ENCODE assay signal across 19 cellular contexts in genomic region chr11:119650251-119650650, GRCh38.
DNase-seq lines count a peak whose midpoint lies in the region; ATAC-seq and TF ChIP-seq lines count a peak whose summit lies in the region.
"Had no signal": no experiment of that assay in that cellular context is flagged by ENCODE, and none has a peak within 500 bp of the region (broad histone marks: within the 10 kb centered on the region; RNA-seq: fewer than 3 reads in every experiment).

No MANE protein-coding gene starts in this region.

- H3K27me3 Mint-ChIP-seq in activated CD8-positive, alpha-beta T cell treated with anti-CD3 and anti-CD28 coated beads for 36 hours: no peaks in the 10 kb centered on the region

- DNase-seq in COLO668 (lab: John Stamatoyannopoulos, UW; ENCODE audit: unreplicated experiment) (peak; percentile 4), ELF-1 (ENCODE audit: low read depth, low spot score) (peak; percentile 50), NCI-H69 (lab: John Stamatoyannopoulos, UW) (peak; percentile 33), foreskin keratinocyte (peak in 1 of 2 donors; percentile 15)
- DNase-seq in activated CD8-positive, alpha-beta T cell treated with anti-CD3 and anti-CD28 coated beads for 36 hours: no peak
- DNase-seq: CD4-positive, alpha-beta T cell; GDM1; Karpas-422; NCI-H1694; NCI-H2081; NCI-H345; NCI-H524; NCI-H82 had no signal

- peak; percentile 21 for ATAC-seq in foreskin keratinocyte
- no peak for ATAC-seq in activated CD8-positive, alpha-beta T cell treated with anti-CD3 and anti-CD28 coated beads for 36 hours
- no peak for ATAC-seq in HG03108 (IDR thresholded peaks at IDR 0.05; ENCODE audit: unreplicated experiment)
- no peak for ATAC-seq in GM19035 (IDR thresholded peaks at IDR 0.05; ENCODE audit: unreplicated experiment)
- ATAC-seq: Right ventricle myocardium inferior had no signal

- H3K36me3 Mint-ChIP-seq in activated CD8-positive, alpha-beta T cell treated with anti-CD3 and anti-CD28 coated beads for 36 hours (ENCODE audit: low read depth): no peaks in the 10 kb centered on the region

- H3K27ac ChIP-seq in foreskin keratinocyte: no peak overlapping the region
- H3K27ac ChIP-seq: BLaER1, SJSA1 had no signal

- peaks cover 9% of the 10 kb centered on the region for H3K27me3 ChIP-seq in foreskin keratinocyte
- H3K27me3 ChIP-seq: BLaER1, SJSA1 had no signal

- no peaks in the 10 kb centered on the region for H3K9me3 Mint-ChIP-seq in activated CD8-positive, alpha-beta T cell treated with anti-CD3 and anti-CD28 coated beads for 36 hours
- H3K9me3 Mint-ChIP-seq: CD4-positive, alpha-beta T cell; T-helper 1 cell treated with Interleukin-12 subunit alpha and Interleukin-12 subunit beta and Interleukin-4 antibody, amounts not matched to agents 30 μg/mL and 1 μg/mL, for 36 hours had no signal

- intact Hi-C loops in activated CD8-positive, alpha-beta T cell treated with anti-CD3 and anti-CD28 coated beads for 36 hours (cut with micrococcal nuclease): no loop called here

- no peaks in the 10 kb centered on the region for H3K4me1 ChIP-seq in foreskin keratinocyte
- H3K4me1 ChIP-seq: BLaER1, SJSA1 had no signal

- TF ChIP-seq CTCF in foreskin keratinocyte (conservative IDR thresholded peaks at IDR 0.05): no peak
- no peak for TF ChIP-seq CTCF in activated CD8-positive, alpha-beta T cell treated with anti-CD3 and anti-CD28 coated beads for 36 hours (IDR thresholded peaks at IDR 0.05)

- no peaks in the 10 kb centered on the region for H3K4me1 Mint-ChIP-seq in activated CD8-positive, alpha-beta T cell treated with anti-CD3 and anti-CD28 coated beads for 36 hours (ENCODE audit: low read depth)

- no peak overlapping the region for H3K27ac Mint-ChIP-seq in activated CD8-positive, alpha-beta T cell treated with anti-CD3 and anti-CD28 coated beads for 36 hours
- H3K27ac Mint-ChIP-seq: CD4-positive, alpha-beta T cell; T-helper 1 cell treated with Interleukin-12 subunit alpha and Interleukin-12 subunit beta and Interleukin-4 antibody, amounts not matched to agents 30 μg/mL and 1 μg/mL, for 36 hours had no signal

- CTCF ChIA-PET in activated CD8-positive, alpha-beta T cell treated with anti-CD3 and anti-CD28 coated beads for 36 hours (lab: Charles Lee): no interaction called here

- no peak overlapping the region for H3K4me3 Mint-ChIP-seq in activated CD8-positive, alpha-beta T cell treated with anti-CD3 and anti-CD28 coated beads for 36 hours
- H3K4me3 Mint-ChIP-seq: CD4-positive, alpha-beta T cell; T-helper 1 cell treated with Interleukin-12 subunit alpha and Interleukin-12 subunit beta and Interleukin-4 antibody, amounts not matched to agents 30 μg/mL and 1 μg/mL, for 36 hours had no signal

- POLR2A ChIA-PET in activated CD8-positive, alpha-beta T cell treated with anti-CD3 and anti-CD28 coated beads for 36 hours (lab: Charles Lee): no interaction called here
